ENCODE assay signal across 19 cellular contexts in genomic region chr7:12623223-12623622, GRCh38. TPM values are rescaled to one million over a fixed set of nuclear protein-coding genes. Genes with fewer than 3 reads are reported as not detected.
DNase-seq lines count a peak whose midpoint lies in the region; ATAC-seq and TF ChIP-seq lines count a peak whose summit lies in the region.
"Had no signal": no experiment of that assay in that cellular context is flagged by ENCODE, and none has a peak within 500 bp of the region (broad histone marks: within the 10 kb centered on the region; RNA-seq: fewer than 3 reads in every experiment).

No MANE protein-coding gene starts in this region.

- H3K36me3 ChIP-seq in neuronal stem cell (replicated peaks in 1 of 2; ENCODE audit: control insufficient read depth in 2 of 2, insufficient read depth in 2 of 2, low read length in 2 of 2), result no peaks in the 10 kb centered on the region
- no peaks in the 10 kb centered on the region for H3K36me3 ChIP-seq in heart right ventricle
- H3K36me3 ChIP-seq: BLaER1 treated with 17β-estradiol and CSF1 and Interleukin-3, amounts not matched to agents 10 nM and 100 nM; MG63 had no signal

- H3K27me3 ChIP-seq in neuronal stem cell (ENCODE audit: control insufficient read depth in 3 of 3, insufficient read depth in 3 of 3, low read depth in 1 of 3, low read length in 3 of 3), result no peaks in the 10 kb centered on the region
- no peaks in the 10 kb centered on the region for H3K27me3 ChIP-seq in heart right ventricle
- H3K27me3 ChIP-seq: BLaER1 treated with 17β-estradiol and CSF1 and Interleukin-3, amounts not matched to agents 10 nM and 100 nM; MG63 had no signal

- intact Hi-C loops in left colon (cut with DNase I, micrococcal nuclease), result loop anchor here in 1 of 2 donors (10.0 kb wide), 1 partner anchor 98 kb away; no protein-coding TSS in a partner anchor
- intact Hi-C loops in heart right ventricle (cut with DNase I), result loop anchor here in 8 of 10 donors (5.0 to 10.0 kb wide), 5 partner anchors 88 to 108 kb away; no protein-coding TSS in a partner anchor

- no peak overlapping the region for H2BK15ac ChIP-seq in neuronal stem cell (ENCODE audit: low read length)

- H3K4ac ChIP-seq in neuronal stem cell (ENCODE audit: low read length), result no peak overlapping the region

- H2AFZ ChIP-seq in neuronal stem cell (ENCODE audit: low read length), result no peak overlapping the region

- no peak overlapping the region for H2BK120ac ChIP-seq in neuronal stem cell (ENCODE audit: low read depth, low read length)

- no peak for TF ChIP-seq CTCF in heart right ventricle (IDR thresholded peaks at IDR 0.05)

- no peak overlapping the region for H3K14ac ChIP-seq in neuronal stem cell (ENCODE audit: low read length)

- no peak overlapping the region for H3K9ac ChIP-seq in neuronal stem cell (ENCODE audit: low read depth, low read length, poor library complexity)
- H3K9ac ChIP-seq: SK-N-SH had no signal

- no peaks in the 10 kb centered on the region for H3K9me3 ChIP-seq in neuronal stem cell (replicated peaks in 1 of 2; ENCODE audit: control insufficient read depth in 2 of 2, insufficient read depth in 1 of 2, low read depth in 1 of 2, low read length in 2 of 2)
- H3K9me3 ChIP-seq in heart right ventricle, result no peaks in the 10 kb centered on the region
- H3K9me3 ChIP-seq: BLaER1 treated with 17β-estradiol and CSF1 and Interleukin-3, amounts not matched to agents 10 nM and 100 nM; MG63; SK-N-SH had no signal

- no peak overlapping the region for H3K23ac ChIP-seq in neuronal stem cell (ENCODE audit: low read depth, low read length, poor library complexity)

- H2BK5ac ChIP-seq in neuronal stem cell (ENCODE audit: low read length), result no peak overlapping the region

- no peak overlapping the region for H2BK12ac ChIP-seq in neuronal stem cell (ENCODE audit: low read length)

- no peak overlapping the region for H3K18ac ChIP-seq in neuronal stem cell (ENCODE audit: low read length)

- DNase-seq in NCI-H2029 treated with DMSO at 0.1 percent for 48 hours (lab: John Stamatoyannopoulos, UW), result peak; percentile 9
- DNase-seq in NCI-H2029 (lab: John Stamatoyannopoulos, UW), result no peak
- peak; percentile 62 for DNase-seq in OCI-M1 (lab: John Stamatoyannopoulos, UW)
- no peak for DNase-seq in left colon
- DNase-seq in NK-92 treated with Interleukin-12 subunit alpha and Interleukin-12 subunit beta, amount 100 ng/mL, for 24 hours (lab: John Stamatoyannopoulos, UW), result no peak
- no peak for DNase-seq in neuronal stem cell (ENCODE audit: low spot score)
- DNase-seq in heart right ventricle, result no peak
- no peak for DNase-seq in ecto neural progenitor cell (ENCODE audit: low spot score)
- DNase-seq: Calu3; CD8-positive, alpha-beta T cell; GDM1; MG63; NCI-H1417 treated with DMSO at 0.1 percent for 48 hours; NCI-H187 had no signal

- H3K4me3 ChIP-seq in neuronal stem cell (ENCODE audit: low read length in 2 of 2) (no peak overlapping the region), heart right ventricle (no peak overlapping the region)
- H3K4me3 ChIP-seq: BLaER1 treated with 17β-estradiol and CSF1 and Interleukin-3, amounts not matched to agents 10 nM and 100 nM; MG63 had no signal

- H3K4me1 ChIP-seq in neuronal stem cell (ENCODE audit: control insufficient read depth in 2 of 2, insufficient read depth in 1 of 2, low read depth in 1 of 2, low read length in 2 of 2), result peaks cover 0 to 2% of the 10 kb centered on the region in 2 donors
- peaks cover 0 to 9% (median 0%) of the 10 kb centered on the region in 9 donors for H3K4me1 ChIP-seq in heart right ventricle

- no peaks in the 10 kb centered on the region for H3K79me1 ChIP-seq in neuronal stem cell (ENCODE audit: low read depth, low read length)

- H4K91ac ChIP-seq in neuronal stem cell (ENCODE audit: low read depth, low read length, poor library complexity), result no peak overlapping the region

- no peak overlapping the region for H3K4me2 ChIP-seq in neuronal stem cell (ENCODE audit: insufficient read depth, low read length, poor library complexity, severe bottlenecking)

- no peak overlapping the region for H2AK5ac ChIP-seq in neuronal stem cell (ENCODE audit: low read depth, low read length)

- H3K27ac ChIP-seq in neuronal stem cell (replicated peaks; ENCODE audit: low read length) (no peak overlapping the region), heart right ventricle (no peak overlapping the region)
- H3K27ac ChIP-seq: 22Rv1; BLaER1 treated with 17β-estradiol and CSF1 and Interleukin-3, amounts not matched to agents 10 nM and 100 nM; RWPE1 had no signal

- ATAC-seq in left colon (peak; percentile 24), heart right ventricle (no peak)
- ATAC-seq: CD8-positive, alpha-beta T cell had no signal

- H4K8ac ChIP-seq in neuronal stem cell (ENCODE audit: low read depth, low read length), result no peak overlapping the region

RNA-seq across cellular contexts. Expression of gene SCIN, which starts 52.7 kb away (rescaled TPM):
- total RNA-seq in left colon (10 to 100 TPM; 76.6 to 95.5 TPM), heart right ventricle (1 to 10 TPM in 1 of 10 donors, under 1 TPM in 6, not detected in 3; 0.12 to 1.5 (median 0.33) TPM)
- 0.01 TPM for polyA plus RNA-seq in neuronal stem cell (2013, experiment 1 of 2)
- polyA plus RNA-seq in neuronal stem cell (2013, experiment 2 of 2), result not detected
- polyA plus RNA-seq in heart right ventricle, result under 1 TPM; 0.01 to 0.07 TPM
- total RNA-seq: CD8-positive, alpha-beta T cell; NCI-H460 had no signal

Comparison
In these comparisons a context has a peak if more than half of its experiments do, and no peak if none do; other contexts are left out.
1. DNase-seq: peak in NCI-H2029 treated with DMSO at 0.1 percent for 48 hours (single experiment) and OCI-M1 (single experiment); none in NCI-H2029 (single experiment), left colon (0 of 2), NK-92 treated with Interleukin-12 subunit alpha and Interleukin-12 subunit beta, amount 100 ng/mL, for 24 hours (single experiment), neuronal stem cell (single experiment), heart right ventricle (0 of 2) and ecto neural progenitor cell (single experiment).
2. RNA of gene SCIN, which starts 52.7 kb away (total RNA-seq): 76.6 to 95.5 TPM in left colon; 0.12 to 1.5 TPM in heart right ventricle; every median in the first group is over 10 times any median in the second.